In genomic region chr17:27458524-27458908, GRCh38 we compare ENCODE assay signal across 12 cellular contexts. TPM values are rescaled to one million over a fixed set of nuclear protein-coding genes. Genes with fewer than 3 reads are reported as not detected.
DNase-seq lines count a peak whose midpoint lies in the region; ATAC-seq and TF ChIP-seq lines count a peak whose summit lies in the region.
"Had no signal": no experiment of that assay in that cellular context is flagged by ENCODE, and none has a peak within 500 bp of the region (broad histone marks: within the 10 kb centered on the region; RNA-seq: fewer than 3 reads in every experiment).

No MANE protein-coding gene starts in this region.

- POLR2A ChIA-PET in SK-N-SH (lab: Yijun Ruan, JAX), result no interaction called here

- H3K4me3 ChIP-seq in SK-N-SH (ENCODE audit: low read depth in 2 of 2, low read length in 1 of 2), result peak overlapping the region in 1 of 2 experiments; percentile 12; a peak in 1 of 4 replicates
- peak overlapping the region; percentile 68 for H3K4me3 ChIP-seq in WI38 (ENCODE audit: low read depth, low read length)
- peak overlapping the region; percentile 76 for H3K4me3 ChIP-seq in fibroblast of villous mesenchyme (ENCODE audit: low read depth, low read length)
- H3K4me3 ChIP-seq in skeletal muscle satellite cell (ENCODE audit: low read length), result no peak overlapping the region
- H3K4me3 ChIP-seq in suprapubic skin, result no peak overlapping the region

- TF ChIP-seq POLR2A in suprapubic skin (IDR thresholded peaks at IDR 0.05), result no peak

- H4K20me1 ChIP-seq in SK-N-SH (ENCODE audit: insufficient read depth), result peaks cover 11% of the 10 kb centered on the region; the same call in 1 of the 2 replicates

- H3K36me3 ChIP-seq in SK-N-SH (replicated peaks in 1 of 2; ENCODE audit: control insufficient read depth in 1 of 2, insufficient read depth in 2 of 2, low read length in 1 of 2) (no peaks in the 10 kb centered on the region), skeletal muscle satellite cell (ENCODE audit: insufficient read depth, low read length) (no peaks in the 10 kb centered on the region), suprapubic skin (no peaks in the 10 kb centered on the region)

- no peaks in the 10 kb centered on the region for H3K9me2 ChIP-seq in SK-N-SH

- peaks cover 6% of the 10 kb centered on the region for H3F3A ChIP-seq in SK-N-SH (replicated peaks; ENCODE audit: insufficient read depth)

- no peak for ATAC-seq in SK-N-SH treated with all-trans-retinoic acid at 6 μM for 48 hours
- ATAC-seq in left ventricle myocardium superior, result no peak
- ATAC-seq: left lobe of liver had no signal

- H3K27me3 ChIP-seq in SK-N-SH (ENCODE audit: insufficient read depth), result no peaks in the 10 kb centered on the region
- H3K27me3 ChIP-seq in skeletal muscle satellite cell (ENCODE audit: control insufficient read depth, insufficient read depth, low read length), result peaks cover 75% of the 10 kb centered on the region
- H3K27me3 ChIP-seq in suprapubic skin, result no peaks in the 10 kb centered on the region

- H2AFZ ChIP-seq in SK-N-SH (ENCODE audit: low read depth), result no peak overlapping the region

- H3K9ac ChIP-seq in SK-N-SH, result no peak overlapping the region
- H3K9ac ChIP-seq in skeletal muscle satellite cell (ENCODE audit: low read depth, low read length), result no peak overlapping the region

- H3K4me1 ChIP-seq in SK-N-SH (ENCODE audit: control insufficient read depth in 1 of 2, insufficient read depth in 2 of 2, low read depth in 1 of 2, low read length in 1 of 2) (peaks cover 8 to 47% of the 10 kb centered on the region in 2 experiments), skeletal muscle satellite cell (ENCODE audit: control insufficient read depth, insufficient read depth, low read length) (peaks cover 15% of the 10 kb centered on the region), suprapubic skin (peaks cover 58% of the 10 kb centered on the region)

- DNase-seq in SK-N-SH (no peak), fibroblast of villous mesenchyme (ENCODE audit: low read depth) (no peak), NCI-H2029 treated with DMSO at 0.1 percent for 48 hours (lab: John Stamatoyannopoulos, UW) (no peak), left ventricle myocardium superior (no peak), suprapubic skin (ENCODE audit: low spot score in 2 of 2) (no peak)
- DNase-seq: KBM-7; stimulated activated CD4-positive, alpha-beta T cell treated with anti-CD3 and anti-CD28 coated beads, Interleukin-2, amount 100 ng/mL, for 24 hours had no signal

- H3K27ac ChIP-seq in SK-N-SH (ENCODE audit: low read depth in 2 of 2, low read length in 1 of 2) (no peak overlapping the region; a peak in 1 of 4 replicates), suprapubic skin (no peak overlapping the region)
- H3K27ac ChIP-seq: VCaP had no signal

- CTCF ChIA-PET in SK-N-SH (lab: Yijun Ruan, JAX), result interaction anchor here (0.9 to 10.9 kb wide), 9 partner anchors 17 to 221 kb away, joined by 3 to 222 read pairs (median 4); no protein-coding TSS in a partner anchor

- TF ChIP-seq CTCF in SK-N-SH (IDR thresholded peaks at IDR 0.05), result no peak
- TF ChIP-seq CTCF in WI38 (IDR thresholded peaks at IDR 0.05; ENCODE audit: low read depth, low read length), result no peak
- TF ChIP-seq CTCF in fibroblast of villous mesenchyme (IDR thresholded peaks at IDR 0.05; ENCODE audit: insufficient read depth, low read depth, low read length), result no peak
- no peak for TF ChIP-seq CTCF in suprapubic skin (IDR thresholded peaks at IDR 0.05)

- intact Hi-C loops in left ventricle myocardium superior (cut with micrococcal nuclease), result no loop called here

- no peak for TF ChIP-seq RAD21 in SK-N-SH (IDR thresholded peaks at IDR 0.05; ENCODE audit: low read length)

- TF ChIP-seq EP300 in SK-N-SH (IDR thresholded peaks at IDR 0.05; ENCODE audit: borderline replicate concordance in 1 of 2, low read depth in 1 of 2, low read length in 1 of 2), result no peak
- no peak for TF ChIP-seq EP300 in suprapubic skin (IDR thresholded peaks at IDR 0.05)

- H3K4me2 ChIP-seq in SK-N-SH, result peak overlapping the region; percentile 95
- peak overlapping the region; percentile 11 for H3K4me2 ChIP-seq in skeletal muscle satellite cell (ENCODE audit: low read length)

- no peaks in the 10 kb centered on the region for H3K9me3 ChIP-seq in SK-N-SH
- no peaks in the 10 kb centered on the region for H3K9me3 ChIP-seq in skeletal muscle satellite cell (replicated peaks; ENCODE audit: low read length)
- H3K9me3 ChIP-seq in suprapubic skin, result no peaks in the 10 kb centered on the region

- peaks cover 9% of the 10 kb centered on the region; the same call in 1 of the 2 replicates for H3K79me2 ChIP-seq in SK-N-SH (ENCODE audit: insufficient read depth)

- 67% methylated on average over 4 of the region's 6 CpGs for WGBS in SK-N-SH (ENCODE audit: low lambda C conversion rate)
- 50% methylated on average over 6 of the region's 6 CpGs for WGBS in suprapubic skin

TF ChIP-seq in SK-N-SH, 30 proteins besides CTCF, POLR2A, EP300 and RAD21:
- TF ChIP-seq JUND (IDR thresholded peaks at IDR 0.05) (no peak), FOXJ3 (CRISPR knock-in tag; IDR thresholded peaks at IDR 0.05) (no peak), TAF1 (IDR thresholded peaks at IDR 0.05; ENCODE audit: borderline replicate concordance, low read depth, low read length) (no peak), YY1 (IDR thresholded peaks at IDR 0.05; ENCODE audit: low read depth) (no peak), NRF1 (IDR thresholded peaks at IDR 0.05; ENCODE audit: low read depth, low read length) (no peak), FOXM1 (IDR thresholded peaks at IDR 0.05; ENCODE audit: low read depth) (no peak), RFX5 (IDR thresholded peaks at IDR 0.05; ENCODE audit: low read length) (no peak), PBX3 (IDR thresholded peaks at IDR 0.05) (no peak)
- TF ChIP-seq, protein P1, sequence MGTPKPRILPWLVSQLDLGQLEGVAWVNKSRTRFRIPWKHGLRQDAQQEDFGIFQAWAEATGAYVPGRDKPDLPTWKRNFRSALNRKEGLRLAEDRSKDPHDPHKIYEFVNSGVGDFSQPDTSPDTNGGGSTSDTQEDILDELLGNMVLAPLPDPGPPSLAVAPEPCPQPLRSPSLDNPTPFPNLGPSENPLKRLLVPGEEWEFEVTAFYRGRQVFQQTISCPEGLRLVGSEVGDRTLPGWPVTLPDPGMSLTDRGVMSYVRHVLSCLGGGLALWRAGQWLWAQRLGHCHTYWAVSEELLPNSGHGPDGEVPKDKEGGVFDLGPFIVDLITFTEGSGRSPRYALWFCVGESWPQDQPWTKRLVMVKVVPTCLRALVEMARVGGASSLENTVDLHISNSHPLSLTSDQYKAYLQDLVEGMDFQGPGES (IDR thresholded peaks at IDR 0.05; ENCODE audit: low read depth, low read length), result no peak

TF ChIP-seq in SK-N-SH treated with all-trans-retinoic acid at 6 μM for 48 hours, 23 proteins besides CTCF, POLR2A, EP300 and RAD21 (continues in another document):
- no peak for TF ChIP-seq SNAI2 (CRISPR knock-in tag; IDR thresholded peaks at IDR 0.05)
- TF ChIP-seq, protein P2, sequence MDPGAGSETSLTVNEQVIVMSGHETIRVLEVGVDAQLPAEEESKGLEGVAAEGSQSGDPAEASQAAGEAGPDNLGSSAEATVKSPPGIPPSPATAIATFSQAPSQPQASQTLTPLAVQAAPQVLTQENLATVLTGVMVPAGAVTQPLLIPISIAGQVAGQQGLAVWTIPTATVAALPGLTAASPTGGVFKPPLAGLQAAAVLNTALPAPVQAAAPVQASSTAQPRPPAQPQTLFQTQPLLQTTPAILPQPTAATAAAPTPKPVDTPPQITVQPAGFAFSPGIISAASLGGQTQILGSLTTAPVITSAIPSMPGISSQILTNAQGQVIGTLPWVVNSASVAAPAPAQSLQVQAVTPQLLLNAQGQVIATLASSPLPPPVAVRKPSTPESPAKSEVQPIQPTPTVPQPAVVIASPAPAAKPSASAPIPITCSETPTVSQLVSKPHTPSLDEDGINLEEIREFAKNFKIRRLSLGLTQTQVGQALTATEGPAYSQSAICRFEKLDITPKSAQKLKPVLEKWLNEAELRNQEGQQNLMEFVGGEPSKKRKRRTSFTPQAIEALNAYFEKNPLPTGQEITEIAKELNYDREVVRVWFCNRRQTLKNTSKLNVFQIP (CRISPR knock-in tag; IDR thresholded peaks at IDR 0.05; ENCODE audit: borderline replicate concordance, low read depth), result no peak
- no peak for TF ChIP-seq ISL1 (CRISPR knock-in tag; IDR thresholded peaks at IDR 0.05)
- TF ChIP-seq ZC3H10 (CRISPR knock-in tag; IDR thresholded peaks at IDR 0.05), result no peak
- TF ChIP-seq TOX (CRISPR knock-in tag; IDR thresholded peaks at IDR 0.05; ENCODE audit: borderline replicate concordance), result no peak
- TF ChIP-seq BACH2 (CRISPR knock-in tag; IDR thresholded peaks at IDR 0.05; ENCODE audit: borderline replicate concordance), result no peak
- TF ChIP-seq ARNTL (CRISPR knock-in tag; IDR thresholded peaks at IDR 0.05; ENCODE audit: borderline replicate concordance, low read depth), result no peak
- no peak for TF ChIP-seq GLIS3 (CRISPR knock-in tag; IDR thresholded peaks at IDR 0.05)
- TF ChIP-seq RARB (CRISPR knock-in tag; IDR thresholded peaks at IDR 0.05), result no peak
- TF ChIP-seq TCF4 (CRISPR knock-in tag; IDR thresholded peaks at IDR 0.05; ENCODE audit: borderline replicate concordance), result no peak
- no peak for TF ChIP-seq ZNF70 (CRISPR knock-in tag; IDR thresholded peaks at IDR 0.05)
- no peak for TF ChIP-seq ZFP3 (CRISPR knock-in tag; IDR thresholded peaks at IDR 0.05)
- TF ChIP-seq ZNF8 (CRISPR knock-in tag; IDR thresholded peaks at IDR 0.05), result no peak
- TF ChIP-seq, protein P3, sequence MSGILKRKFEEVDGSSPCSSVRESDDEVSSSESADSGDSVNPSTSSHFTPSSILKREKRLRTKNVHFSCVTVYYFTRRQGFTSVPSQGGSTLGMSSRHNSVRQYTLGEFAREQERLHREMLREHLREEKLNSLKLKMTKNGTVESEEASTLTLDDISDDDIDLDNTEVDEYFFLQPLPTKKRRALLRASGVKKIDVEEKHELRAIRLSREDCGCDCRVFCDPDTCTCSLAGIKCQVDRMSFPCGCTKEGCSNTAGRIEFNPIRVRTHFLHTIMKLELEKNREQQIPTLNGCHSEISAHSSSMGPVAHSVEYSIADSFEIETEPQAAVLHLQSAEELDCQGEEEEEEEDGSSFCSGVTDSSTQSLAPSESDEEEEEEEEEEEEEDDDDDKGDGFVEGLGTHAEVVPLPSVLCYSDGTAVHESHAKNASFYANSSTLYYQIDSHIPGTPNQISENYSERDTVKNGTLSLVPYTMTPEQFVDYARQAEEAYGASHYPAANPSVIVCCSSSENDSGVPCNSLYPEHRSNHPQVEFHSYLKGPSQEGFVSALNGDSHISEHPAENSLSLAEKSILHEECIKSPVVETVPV (CRISPR knock-in tag; IDR thresholded peaks at IDR 0.05), result no peak
- TF ChIP-seq ZNF565 (CRISPR knock-in tag; conservative IDR thresholded peaks at IDR 0.05; ENCODE audit: low read depth), result no peak
- TF ChIP-seq ZFP30 (CRISPR knock-in tag; IDR thresholded peaks at IDR 0.05), result no peak

RNA-seq across cellular contexts. Expression of gene KSR1, which starts 2.3 kb away (rescaled TPM):
- polyA plus RNA-seq in SK-N-SH (2012; rRNA removed), result 7.5 and 7.9 TPM in 2 replicates
- polyA plus RNA-seq in SK-N-SH (2012; cell fraction: cytosol; rRNA removed), result 3.9 and 5.3 TPM in 2 replicates
- 34.1 and 47.2 TPM in 2 replicates for polyA plus RNA-seq in SK-N-SH (2012; cell fraction: nucleus; rRNA removed)
- total RNA-seq in fibroblast of villous mesenchyme, result 15.5 and 34.1 TPM in 2 replicates
- total RNA-seq in skeletal muscle satellite cell (2012; rRNA removed), result 4.8 and 7.4 TPM in 2 replicates
- total RNA-seq in left ventricle myocardium superior, result 10.2 TPM
- 10 to 100 TPM; 38.1 to 54.0 (median 49.5) TPM for total RNA-seq in suprapubic skin

Comparison
In these comparisons a context has a peak if more than half of its experiments do, and no peak if none do; other contexts are left out.
1. H3K4me3 ChIP-seq: peak in WI38 (single experiment) and fibroblast of villous mesenchyme (single experiment); none in skeletal muscle satellite cell (single experiment) and suprapubic skin (single experiment).